ENCODE assay signal across 10 cellular contexts in genomic region chr6:56524891-56525703, GRCh38.
DNase-seq lines count a peak whose midpoint lies in the region; ATAC-seq, FAIRE-seq and TF ChIP-seq lines count a peak whose summit lies in the region.
"Had no signal": no experiment of that assay in that cellular context is flagged by ENCODE, and none has a peak within 500 bp of the region (broad histone marks: within the 10 kb centered on the region; RNA-seq: fewer than 3 reads in every experiment).

No MANE protein-coding gene starts in this region.

- peaks cover 27% of the 10 kb centered on the region for H3K79me2 ChIP-seq in astrocyte (ENCODE audit: insufficient read depth, low read length)

- H3K4me2 ChIP-seq in astrocyte (ENCODE audit: low read length) (peak overlapping the region; percentile 60), skeletal muscle satellite cell (ENCODE audit: low read length) (peak overlapping the region; percentile 70)

- H3K27me3 Mint-ChIP-seq in astrocyte (ENCODE audit: low read depth, unreplicated experiment): no peaks in the 10 kb centered on the region

- peak overlapping the region; percentile 97 for H3K27ac Mint-ChIP-seq in astrocyte (ENCODE audit: unreplicated experiment)

- H3K36me3 Mint-ChIP-seq in astrocyte (ENCODE audit: low read depth, unreplicated experiment): peaks cover 6% of the 10 kb centered on the region

- H3K4me1 Mint-ChIP-seq in astrocyte (ENCODE audit: low read depth, unreplicated experiment): peaks cover 80% of the 10 kb centered on the region

- H3K9me3 ChIP-seq in astrocyte (ENCODE audit: insufficient read depth, low read depth, low read length) (no peaks in the 10 kb centered on the region), skeletal muscle satellite cell (replicated peaks; ENCODE audit: low read length) (no peaks in the 10 kb centered on the region)

- FAIRE-seq in astrocyte (lab: Jason Lieb, UNC): peak; percentile 81
- no peak for FAIRE-seq in GM12891 (lab: Jason Lieb, UNC)

- no peak overlapping the region for H2AFZ ChIP-seq in astrocyte (ENCODE audit: low read depth, low read length)

- peak; percentile 66 for DNase-seq in GM03348 (ENCODE audit: low spot score)
- DNase-seq in astrocyte (ENCODE audit: low read depth): peak; percentile 93
- no peak for DNase-seq in left ventricle myocardium superior
- no peak for DNase-seq in GM12891 (ENCODE audit: insufficient read length, low spot score)
- no peak for DNase-seq in NCI-H510A treated with DMSO at 0.1 percent for 48 hours (lab: John Stamatoyannopoulos, UW)
- DNase-seq: activated CD4-positive, alpha-beta T cell treated with anti-CD3 and anti-CD28 coated beads for 48 hours; NCI-H526 treated with DMSO at 0.1 percent for 48 hours had no signal

- H3K4me1 ChIP-seq in astrocyte (ENCODE audit: insufficient read depth, low read length) (peaks cover 43% of the 10 kb centered on the region), skeletal muscle satellite cell (ENCODE audit: control insufficient read depth, insufficient read depth, low read length) (peaks cover 62% of the 10 kb centered on the region)

- H3K36me3 ChIP-seq in astrocyte (ENCODE audit: insufficient read depth, low read length) (peaks cover 20% of the 10 kb centered on the region), skeletal muscle satellite cell (ENCODE audit: insufficient read depth, low read length) (peaks cover 49% of the 10 kb centered on the region)

- TF ChIP-seq POLR2A in GM12891 (IDR thresholded peaks at IDR 0.05; ENCODE audit: low read depth, low read length): no peak

- H3K27me3 ChIP-seq in astrocyte (ENCODE audit: insufficient read depth, low read length) (no peaks in the 10 kb centered on the region), skeletal muscle satellite cell (ENCODE audit: control insufficient read depth, insufficient read depth, low read length) (no peaks in the 10 kb centered on the region)

- H3K4me3 ChIP-seq in astrocyte (ENCODE audit: insufficient read depth, low read depth, low read length): no peak overlapping the region
- H3K4me3 ChIP-seq in skeletal muscle satellite cell (ENCODE audit: low read length): no peak overlapping the region

- no peaks in the 10 kb centered on the region for H4K20me1 ChIP-seq in astrocyte (ENCODE audit: insufficient read depth, low read length)

- no peak for TF ChIP-seq CTCF in astrocyte (IDR thresholded peaks at IDR 0.05; ENCODE audit: insufficient read depth, low read depth, low read length)

- H3K27ac ChIP-seq in astrocyte (ENCODE audit: low read depth, low read length): peak overlapping the region; percentile 95

- no peaks in the 10 kb centered on the region for H3K9me3 Mint-ChIP-seq in astrocyte (ENCODE audit: unreplicated experiment)

- peak; percentile 55 for ATAC-seq in left ventricle myocardium superior
- no peak for ATAC-seq in GM18520 (IDR thresholded peaks at IDR 0.05; ENCODE audit: unreplicated experiment)
- no peak for ATAC-seq in HG03135 (IDR thresholded peaks at IDR 0.05; ENCODE audit: unreplicated experiment)

- H3K9ac ChIP-seq in astrocyte (ENCODE audit: low read length) (peak overlapping the region; percentile 74), skeletal muscle satellite cell (ENCODE audit: low read depth, low read length) (peak overlapping the region; percentile 77)

- no peak overlapping the region for H3K4me3 Mint-ChIP-seq in astrocyte (ENCODE audit: unreplicated experiment)

- intact Hi-C loops in left ventricle myocardium superior (cut with micrococcal nuclease): no loop called here

TF ChIP-seq in GM12891, 5 proteins besides CTCF, POLR2A, EP300 and RAD21:
- TF ChIP-seq POU2F2 (IDR thresholded peaks at IDR 0.05; ENCODE audit: low read depth, low read length): no peak

Comparison
In these comparisons a context has a peak if more than half of its experiments do, and no peak if none do; other contexts are left out.
1. DNase-seq: peak in GM03348 (single experiment) and astrocyte (single experiment); none in left ventricle myocardium superior (single experiment), GM12891 (single experiment) and NCI-H510A treated with DMSO at 0.1 percent for 48 hours (single experiment).